8 cellular contexts compared by ENCODE assay signal in genomic region chr11:100682247-100682969, GRCh38. TPM values are rescaled to one million over a fixed set of nuclear protein-coding genes. Genes with fewer than 3 reads are reported as not detected.
DNase-seq lines count a peak whose midpoint lies in the region; ATAC-seq and TF ChIP-seq lines count a peak whose summit lies in the region.

No MANE protein-coding gene starts in this region.

- H3K36me3 Mint-ChIP-seq in MCF 10A (ENCODE audit: insufficient read depth, unreplicated experiment), result no peaks in the 10 kb centered on the region
- no peaks in the 10 kb centered on the region for H3K36me3 Mint-ChIP-seq in natural killer cell
- H3K36me3 Mint-ChIP-seq in activated T-helper 2 cell treated with anti-CD3 and anti-CD28 coated beads, Interferon-gamma antibody, Interleukin-2, Interleukin-4, amounts not matched to agents 10 μg/mL and 5 μg/mL and 100 μg/mL, durations not matched to agents 14 hours and 24 hours and 36 hours (ENCODE audit: low read depth), result no peaks in the 10 kb centered on the region
- H3K36me3 Mint-ChIP-seq in mesothelial cell of epicardium, result no peaks in the 10 kb centered on the region

- H3K4me3 Mint-ChIP-seq in MCF 10A (ENCODE audit: unreplicated experiment) (no peak overlapping the region), natural killer cell (no peak overlapping the region), mesothelial cell of epicardium (no peak overlapping the region)
- no peak overlapping the region for H3K4me3 Mint-ChIP-seq in activated T-helper 2 cell treated with anti-CD3 and anti-CD28 coated beads, Interferon-gamma antibody, Interleukin-2, Interleukin-4, amounts not matched to agents 10 μg/mL and 5 μg/mL and 100 μg/mL, durations not matched to agents 14 hours and 24 hours and 36 hours (ENCODE audit: low read depth)

- ATAC-seq in natural killer cell, result no peak

- H3K79me2 ChIP-seq in Karpas-422 (ENCODE audit: low read length), result no peaks in the 10 kb centered on the region

- BruUV-seq in MCF 10A (replicated peaks; lab: Mats Ljungman, UMichigan), result no TSS peak

- intact Hi-C loops in MCF 10A (cut with micrococcal nuclease) (loop anchor here (1.0 to 2.0 kb wide), 3 partner anchors 106 to 250 kb away; no protein-coding TSS in a partner anchor), natural killer cell (cut with micrococcal nuclease) (loop anchor here (5.0 to 10.0 kb wide), 2 partner anchors 35 to 182 kb away; no protein-coding TSS in a partner anchor)
- intact Hi-C loops in activated T-helper 2 cell treated with anti-CD3 and anti-CD28 coated beads, Interferon-gamma antibody, Interleukin-2, Interleukin-4, amounts not matched to agents 10 μg/mL and 5 μg/mL and 100 μg/mL, durations not matched to agents 14 hours and 24 hours and 36 hours (cut with micrococcal nuclease), result no loop called here

- no peak overlapping the region for H3K9ac ChIP-seq in BLaER1
- no peak overlapping the region for H3K9ac ChIP-seq in Karpas-422 (ENCODE audit: low read length)

- H4K20me1 ChIP-seq in BLaER1 (no peaks in the 10 kb centered on the region), Karpas-422 (ENCODE audit: insufficient read depth, low read depth, low read length) (no peaks in the 10 kb centered on the region)

- no peaks in the 10 kb centered on the region for H3K9me2 ChIP-seq in Karpas-422 (replicated peaks; ENCODE audit: insufficient read depth, low read length)

- H3K4me3 ChIP-seq in BLaER1, result no peak overlapping the region
- no peak overlapping the region for H3K4me3 ChIP-seq in Karpas-422 (ENCODE audit: low read length)

- H3K4me1 ChIP-seq in BLaER1 (peaks cover 60% of the 10 kb centered on the region), Karpas-422 (ENCODE audit: low read length) (peaks cover 7% of the 10 kb centered on the region)

- CTCF ChIA-PET in MCF 10A (lab: Yijun Ruan, JAX), result interaction anchor here (0.7 to 5.8 kb wide), 39 partner anchors 10 to 756 kb away, joined by 3 to 61 read pairs (median 4); no protein-coding TSS in a partner anchor

- H3K27ac Mint-ChIP-seq in MCF 10A (ENCODE audit: low read depth, unreplicated experiment) (no peak overlapping the region), natural killer cell (no peak overlapping the region), mesothelial cell of epicardium (no peak overlapping the region)
- H3K27ac Mint-ChIP-seq in activated T-helper 2 cell treated with anti-CD3 and anti-CD28 coated beads, Interferon-gamma antibody, Interleukin-2, Interleukin-4, amounts not matched to agents 10 μg/mL and 5 μg/mL and 100 μg/mL, durations not matched to agents 14 hours and 24 hours and 36 hours, result no peak overlapping the region

- H3K27me3 Mint-ChIP-seq in MCF 10A (ENCODE audit: insufficient read depth, unreplicated experiment), result no peaks in the 10 kb centered on the region
- H3K27me3 Mint-ChIP-seq in natural killer cell (ENCODE audit: low read depth in 2 of 2), result no peaks in the 10 kb centered on the region
- peaks cover 15% of the 10 kb centered on the region for H3K27me3 Mint-ChIP-seq in activated T-helper 2 cell treated with anti-CD3 and anti-CD28 coated beads, Interferon-gamma antibody, Interleukin-2, Interleukin-4, amounts not matched to agents 10 μg/mL and 5 μg/mL and 100 μg/mL, durations not matched to agents 14 hours and 24 hours and 36 hours (ENCODE audit: low read depth)
- H3K27me3 Mint-ChIP-seq in mesothelial cell of epicardium (ENCODE audit: low read depth), result no peaks in the 10 kb centered on the region

- H3K36me3 ChIP-seq in BLaER1 (no peaks in the 10 kb centered on the region), Karpas-422 (ENCODE audit: insufficient read depth, low read length) (no peaks in the 10 kb centered on the region)

- no peak overlapping the region for H3K27ac ChIP-seq in BLaER1
- no peak overlapping the region for H3K27ac ChIP-seq in Karpas-422 (ENCODE audit: low read length)

- no peaks in the 10 kb centered on the region for H3K9me3 Mint-ChIP-seq in MCF 10A (ENCODE audit: unreplicated experiment)
- H3K9me3 Mint-ChIP-seq in natural killer cell, result no peaks in the 10 kb centered on the region
- no peaks in the 10 kb centered on the region for H3K9me3 Mint-ChIP-seq in activated T-helper 2 cell treated with anti-CD3 and anti-CD28 coated beads, Interferon-gamma antibody, Interleukin-2, Interleukin-4, amounts not matched to agents 10 μg/mL and 5 μg/mL and 100 μg/mL, durations not matched to agents 14 hours and 24 hours and 36 hours
- no peaks in the 10 kb centered on the region for H3K9me3 Mint-ChIP-seq in mesothelial cell of epicardium

- H3K27me3 ChIP-seq in BLaER1 (no peaks in the 10 kb centered on the region), Karpas-422 (ENCODE audit: low read length) (no peaks in the 10 kb centered on the region)

- no peak overlapping the region for H2AFZ ChIP-seq in Karpas-422 (ENCODE audit: low read length)

- H3K9me3 ChIP-seq in BLaER1 (no peaks in the 10 kb centered on the region), Karpas-422 (ENCODE audit: low read length) (peaks cover 16% of the 10 kb centered on the region)

- H3K4me1 Mint-ChIP-seq in MCF 10A (ENCODE audit: insufficient read depth, unreplicated experiment) (peaks cover 7% of the 10 kb centered on the region), natural killer cell (peaks cover 29 to 44% of the 10 kb centered on the region in 2 donors), mesothelial cell of epicardium (peaks cover 40% of the 10 kb centered on the region)
- peaks cover 4% of the 10 kb centered on the region for H3K4me1 Mint-ChIP-seq in activated T-helper 2 cell treated with anti-CD3 and anti-CD28 coated beads, Interferon-gamma antibody, Interleukin-2, Interleukin-4, amounts not matched to agents 10 μg/mL and 5 μg/mL and 100 μg/mL, durations not matched to agents 14 hours and 24 hours and 36 hours (ENCODE audit: low read depth)

- DNase-seq in Karpas-422 (peak; percentile 68), MCF 10A (ENCODE audit: unreplicated experiment) (peak; percentile 27), myocyte (ENCODE audit: low read depth) (peak; percentile 50), natural killer cell (no peak), NCI-H774 (lab: John Stamatoyannopoulos, UW) (no peak), mesothelial cell of epicardium (ENCODE audit: low spot score in 2 of 2, unreplicated experiment in 2 of 2) (no peak)
- no peak for DNase-seq in activated T-helper 2 cell treated with anti-CD3 and anti-CD28 coated beads, Interferon-gamma antibody, Interleukin-2, Interleukin-4, amounts not matched to agents 10 μg/mL and 5 μg/mL and 100 μg/mL, durations not matched to agents 14 hours and 24 hours and 36 hours (ENCODE audit: low spot score)

- TF ChIP-seq CTCF in MCF 10A (IDR thresholded peaks at IDR 0.05; ENCODE audit: unreplicated experiment) (peak; percentile 38), natural killer cell (IDR thresholded peaks at IDR 0.05) (no peak), mesothelial cell of epicardium (IDR thresholded peaks at IDR 0.05; ENCODE audit: unreplicated experiment) (no peak)

- H3K4me2 ChIP-seq in BLaER1 (peak overlapping the region; percentile 70; the same call in 1 of the 2 replicates), Karpas-422 (ENCODE audit: low read depth, low read length, poor library complexity, severe bottlenecking) (no peak overlapping the region)

- POLR2A ChIA-PET in MCF 10A (lab: Yijun Ruan, JAX), result interaction anchor here (0.7 kb wide), 1 partner anchor 150 kb away, joined by 3 read pairs; no protein-coding TSS in a partner anchor

RNA-seq across cellular contexts. Expression of gene ARHGAP42, which starts 4.7 kb away (rescaled TPM):
- not detected in 2 replicates for total RNA-seq in Karpas-422 (2014; rRNA removed; shearing (Covaris generic); ENCODE audit: low replicate concordance)
- total RNA-seq in MCF 10A (2022), result 2.5 and 2.7 TPM in 2 replicates
- 21.2 and 26.2 TPM in 2 replicates for total RNA-seq in myocyte
- 4.6 TPM for polyA plus RNA-seq in myocyte (2012)
- 1 to 10 TPM; 6.0 to 7.6 (median 6.4) TPM for total RNA-seq in natural killer cell
- total RNA-seq in activated T-helper 2 cell treated with anti-CD3 and anti-CD28 coated beads, Interferon-gamma antibody, Interleukin-2, Interleukin-4, amounts not matched to agents 10 μg/mL and 5 μg/mL and 100 μg/mL, durations not matched to agents 14 hours and 24 hours and 36 hours, result 0.16 TPM in 2 replicates
- 19.4 to 21.3 TPM (median 20.2 TPM) in 3 replicates for total RNA-seq in mesothelial cell of epicardium

Comparison
In these comparisons a context has a peak if more than half of its experiments do, and no peak if none do; other contexts are left out.
1. DNase-seq: peak in Karpas-422 (single experiment), MCF 10A (single experiment) and myocyte (single experiment); none in natural killer cell (single experiment), activated T-helper 2 cell treated with anti-CD3 and anti-CD28 coated beads, Interferon-gamma antibody, Interleukin-2, Interleukin-4, amounts not matched to agents 10 μg/mL and 5 μg/mL and 100 μg/mL, durations not matched to agents 14 hours and 24 hours and 36 hours (single experiment), NCI-H774 (single experiment) and mesothelial cell of epicardium (0 of 2).